8 cellular contexts compared by ENCODE assay signal in the genomic region with DNA sequence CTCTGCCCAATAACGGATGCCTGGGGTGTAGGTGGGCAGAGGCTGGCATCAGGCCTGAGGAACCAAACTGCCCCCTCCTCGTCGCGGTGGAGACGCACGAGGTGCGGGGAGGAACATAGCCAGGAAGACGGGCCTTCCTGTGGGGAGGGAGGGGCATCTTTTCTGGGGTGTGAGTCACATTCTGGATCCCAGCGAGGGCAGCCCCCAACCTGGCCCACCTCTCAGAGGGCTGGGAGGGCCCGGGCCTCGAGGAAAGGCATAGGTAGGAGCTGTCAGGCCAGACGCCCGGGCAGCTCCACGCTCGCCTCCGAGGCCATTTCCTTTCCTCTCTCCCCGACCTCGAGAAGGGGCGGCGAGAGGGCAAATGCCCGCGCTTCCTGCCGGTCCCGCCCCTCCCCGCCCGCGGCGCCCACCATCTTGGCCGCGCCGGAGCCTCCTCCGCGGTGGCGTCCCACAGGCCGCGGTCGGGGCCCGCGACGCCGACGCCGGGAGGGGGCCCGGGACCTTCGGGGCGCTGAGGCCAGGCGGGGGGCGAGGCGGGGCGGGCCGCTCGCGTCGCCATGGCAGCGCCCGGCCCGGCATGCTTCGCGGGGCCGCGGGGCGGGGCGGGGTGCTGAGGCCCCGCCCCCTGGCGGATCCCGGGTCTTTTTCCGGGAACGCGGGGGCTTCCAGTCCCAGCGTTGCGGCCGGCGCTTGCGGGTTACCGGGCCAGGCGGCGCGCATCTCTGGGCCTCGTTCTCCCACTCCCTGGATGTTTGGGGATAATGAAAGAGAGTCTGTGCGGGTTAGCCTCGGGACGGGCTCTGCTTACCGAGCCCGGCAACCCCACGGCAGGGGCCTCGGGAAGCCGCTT. TPM values are rescaled to one million over a fixed set of nuclear protein-coding genes. Genes with fewer than 3 reads are reported as not detected.
DNase-seq lines count a peak whose midpoint lies in the region; ATAC-seq and TF ChIP-seq lines count a peak whose summit lies in the region.

No MANE protein-coding gene starts in this region.

- H3K27ac ChIP-seq in duodenal mucosa (ENCODE audit: low read depth, low read length), result peak overlapping the region; percentile 91
- peak overlapping the region; percentile 98 for H3K27ac ChIP-seq in lower lobe of right lung

- H3K27me3 ChIP-seq in duodenal mucosa (ENCODE audit: control insufficient read depth in 1 of 2, insufficient read depth in 2 of 2, low read length in 2 of 2) (no peaks in the 10 kb centered on the region), lower lobe of right lung (ENCODE audit: low read depth) (no peaks in the 10 kb centered on the region)

- H3K36me3 ChIP-seq in duodenal mucosa (ENCODE audit: control insufficient read depth in 1 of 2, insufficient read depth in 2 of 2, low read length in 2 of 2) (no peaks in the 10 kb centered on the region), lower lobe of right lung (no peaks in the 10 kb centered on the region)

- H3K4me1 ChIP-seq in duodenal mucosa (ENCODE audit: control insufficient read depth in 1 of 2, insufficient read depth in 2 of 2, low read length in 2 of 2), result peaks cover 54 to 59% of the 10 kb centered on the region in 2 donors
- H3K4me1 ChIP-seq in lower lobe of right lung, result peaks cover 86% of the 10 kb centered on the region

- H3K4me3 ChIP-seq in duodenal mucosa (ENCODE audit: low read depth in 1 of 2, low read length in 2 of 2) (peak overlapping the region; percentile 77 to 80), lower lobe of right lung (peak overlapping the region; percentile 85)

- H3K9ac ChIP-seq in duodenal mucosa (ENCODE audit: low read depth in 1 of 2, low read length in 2 of 2), result peak overlapping the region; percentile 71 to 82

- peak; percentile 50 for DNase-seq in NCI-H460 (ENCODE audit: extremely low read depth, low read depth)
- DNase-seq in activated CD4-positive, alpha-beta T cell treated with anti-CD3 and anti-CD28 coated beads, Interleukin-2, amount 50 U/mL, for 48 hours, result peak; percentile 64 to 68
- DNase-seq in lower lobe of right lung, result peak; percentile 79
- DNase-seq in stimulated activated CD4-positive, alpha-beta T cell treated with anti-CD3 and anti-CD28 coated beads, TNF-alpha, amount 100 ng/mL, for 1 hour (ENCODE audit: low read depth in 3 of 3, low spot score in 1 of 3), result peak; percentile 25 to 50 (median 40)

- H3K9me3 ChIP-seq in duodenal mucosa (ENCODE audit: control insufficient read depth in 1 of 2, low read length in 2 of 2), result no peaks in the 10 kb centered on the region
- no peaks in the 10 kb centered on the region for H3K9me3 ChIP-seq in lower lobe of right lung

- ATAC-seq in GM18502 (IDR thresholded peaks at IDR 0.05; ENCODE audit: poor library complexity, unreplicated experiment) (peak; percentile 59), HG02840 (IDR thresholded peaks at IDR 0.05; ENCODE audit: low FRiP score, unreplicated experiment) (peak; percentile 55), lower lobe of right lung (peak; percentile 82 to 84), HG02973 (IDR thresholded peaks at IDR 0.05; ENCODE audit: unreplicated experiment) (no peak)

- intact Hi-C loops in lower lobe of right lung (cut with DNase I), result no loop called here

- TF ChIP-seq CTCF in lower lobe of right lung (IDR thresholded peaks at IDR 0.05), result no peak

RNA-seq across cellular contexts. Expression of a gene that starts 13.2 kb away (rescaled TPM):
- 7.3 and 9.6 TPM in 2 replicates for total RNA-seq in NCI-H460 (2014; rRNA removed; shearing (Covaris generic))
- polyA plus RNA-seq in NCI-H460 (2014; cell fraction: nucleus; rRNA removed), result 20.0 and 26.9 TPM in 2 replicates
- 31.1 TPM for total RNA-seq in lower lobe of right lung
